In genomic region chr22:21517374-21517773, GRCh38 we compare ENCODE assay signal across 9 cellular contexts. TPM values are rescaled to one million over a fixed set of nuclear protein-coding genes. Genes with fewer than 3 reads are reported as not detected.
DNase-seq lines count a peak whose midpoint lies in the region; ATAC-seq, FAIRE-seq and TF ChIP-seq lines count a peak whose summit lies in the region.
"Not testable (repeated sequence)": the region's sequence is repeated elsewhere in the genome, so short reads cannot be mapped to it uniquely, and the experiment has no call there.
"Had no signal": no experiment of that assay in that cellular context is flagged by ENCODE, and none has a peak within 500 bp of the region (broad histone marks: within the 10 kb centered on the region; RNA-seq: fewer than 3 reads in every experiment).

No MANE protein-coding gene starts in this region.

- FAIRE-seq in HepG2 (lab: Jason Lieb, UNC): not testable (repeated sequence)

- not testable (repeated sequence) for H3K27ac ChIP-seq in HepG2 (ENCODE audit: extremely low read length, insufficient read depth, low read length)

- H3K4me1 Mint-ChIP-seq in WTC11: not testable (repeated sequence)

- H3K4me3 ChIP-seq in HepG2 (replicated peaks in 1 of 3; ENCODE audit: insufficient read depth in 1 of 3, low read depth in 2 of 3, low read length in 3 of 3): not testable (repeated sequence)

- intact Hi-C loops in HepG2 (cut with micrococcal nuclease; ENCODE audit: unreplicated experiment): not testable (repeated sequence)

- not testable (repeated sequence) for H3K79me2 ChIP-seq in HepG2 (ENCODE audit: insufficient read depth, low read length)

- H4K20me1 ChIP-seq in HepG2 (ENCODE audit: insufficient read depth, low read length): not testable (repeated sequence)

- CTCF ChIA-PET in WTC11 (lab: Charles Lee); HepG2 (lab: Yijun Ruan, JAX; ENCODE audit: low intra/inter-chr PET ratio, low total read pairs): not testable (repeated sequence)

- H3K36me3 Mint-ChIP-seq in WTC11; activated naive CD4-positive, alpha-beta T cell treated with anti-CD3 and anti-CD28 coated beads, Interleukin-2, amount 50 U/mL, for 72 hours: not testable (repeated sequence)

- in situ Hi-C loops in HepG2 (cut with HindIII; ENCODE audit: extremely low pct_ligation_motif_present, low pct_unique_long_range_greater_than_20kb): not testable (repeated sequence)

- not testable (repeated sequence) for H3K9me3 ChIP-seq in HepG2 (ENCODE audit: low read length)

- ATAC-seq in GM18517 (IDR thresholded peaks at IDR 0.05; ENCODE audit: unreplicated experiment) (peak; percentile 75), GM21381 (IDR thresholded peaks at IDR 0.05; ENCODE audit: unreplicated experiment) (peak; percentile 74), HG02759 (IDR thresholded peaks at IDR 0.05; ENCODE audit: unreplicated experiment) (peak; percentile 91), HG03139 (IDR thresholded peaks at IDR 0.05; ENCODE audit: unreplicated experiment) (peak; percentile 75), WTC11 (peak; percentile 59), HepG2 (peak; percentile 48)
- ATAC-seq in activated naive CD4-positive, alpha-beta T cell treated with anti-CD3 and anti-CD28 coated beads, Interleukin-2, amount 50 U/mL, for 72 hours: peak; percentile 91 to 92
- ATAC-seq in stimulated activated naive CD8-positive, alpha-beta T cell treated with anti-CD3 and anti-CD28 coated beads, Interleukin-15, Interleukin-2, amounts not matched to agents 100 U/mL and 50 U/mL, for 24 hours: peak; percentile 89

- not testable (repeated sequence) for BruUV-seq in HepG2 (replicated peaks; lab: Mats Ljungman, UMichigan)

- TF ChIP-seq EP300 in HepG2 (IDR thresholded peaks at IDR 0.05; ENCODE audit: low read depth in 2 of 2, low read length in 2 of 2); HepG2 (CRISPR knock-in tag; IDR thresholded peaks at IDR 0.05; ENCODE audit: borderline replicate concordance): not testable (repeated sequence)

- H3K9ac ChIP-seq in HepG2 (ENCODE audit: insufficient read depth, low read depth, low read length): not testable (repeated sequence)

- not testable (repeated sequence) for DNase-seq in WTC11 (ENCODE audit: low spot score); activated naive CD4-positive, alpha-beta T cell treated with anti-CD3 and anti-CD28 coated beads, Interleukin-2, amount 50 U/mL, for 72 hours (ENCODE audit: low spot score in 2 of 2); HepG2 (ENCODE audit: low spot score); stimulated activated naive CD8-positive, alpha-beta T cell treated with anti-CD3 and anti-CD28 coated beads, Interleukin-15, Interleukin-2, amounts not matched to agents 100 U/mL and 50 U/mL, for 24 hours

- H3K27ac Mint-ChIP-seq in WTC11; activated naive CD4-positive, alpha-beta T cell treated with anti-CD3 and anti-CD28 coated beads, Interleukin-2, amount 50 U/mL, for 72 hours: not testable (repeated sequence)

- not testable (repeated sequence) for H3K36me3 ChIP-seq in HepG2 (replicated peaks in 1 of 2; ENCODE audit: control insufficient read depth in 1 of 2, insufficient read depth in 2 of 2, low read length in 2 of 2)

- H2AFZ ChIP-seq in HepG2 (ENCODE audit: low read length): not testable (repeated sequence)

- TF ChIP-seq RAD21 in HepG2 (CRISPR knock-in tag; IDR thresholded peaks at IDR 0.05): not testable (repeated sequence)

- H3K4me2 ChIP-seq in HepG2 (ENCODE audit: low read depth, low read length): not testable (repeated sequence)

- POLR2A ChIA-PET in WTC11 (lab: Charles Lee); HepG2 (lab: Yijun Ruan, JAX): not testable (repeated sequence)

- not testable (repeated sequence) for TF ChIP-seq POLR2A in HepG2 (IDR thresholded peaks at IDR 0.05; ENCODE audit: insufficient read depth in 1 of 2, low read depth in 2 of 2, low read length in 2 of 2)

- WGBS in HepG2 (ENCODE audit: low lambda C conversion rate): no CpG with 5 or more reads among the region's 52 CpGs

- TF ChIP-seq CTCF in WTC11 (IDR thresholded peaks at IDR 0.05); HepG2 (CRISPR knock-in tag; IDR thresholded peaks at IDR 0.05): not testable (repeated sequence)

- not testable (repeated sequence) for H3K4me3 Mint-ChIP-seq in WTC11

- not testable (repeated sequence) for H3K4me1 ChIP-seq in HepG2 (ENCODE audit: insufficient read depth, low read length)

- H3K27me3 Mint-ChIP-seq in WTC11 (ENCODE audit: low read depth): not testable (repeated sequence)

- not testable (repeated sequence) for H3K9me3 Mint-ChIP-seq in WTC11; activated naive CD4-positive, alpha-beta T cell treated with anti-CD3 and anti-CD28 coated beads, Interleukin-2, amount 50 U/mL, for 72 hours

- not testable (repeated sequence) for H3K27me3 ChIP-seq in HepG2 (ENCODE audit: control insufficient read depth in 1 of 2, insufficient read depth in 2 of 2, low read length in 2 of 2)

RNA-seq across cellular contexts. Expression of gene RIMBP3C, which starts 33.9 kb away (rescaled TPM):
- total RNA-seq in WTC11 (2021): 0.21 to 0.44 TPM in 2 of 3 replicates, not detected in the other
- under 1 TPM; 0.25 to 0.33 TPM for total RNA-seq in activated naive CD4-positive, alpha-beta T cell treated with anti-CD3 and anti-CD28 coated beads, Interleukin-2, amount 50 U/mL, for 72 hours
- 0.11 and 0.15 TPM in 2 replicates for total RNA-seq in HepG2 (2016; rRNA removed; fragmentation: Illumina TruSeq; extraction: Trizol)
- not detected in 2 replicates for total RNA-seq in HepG2 (2016; cell fraction: cytosol; rRNA removed; fragmentation: Illumina TruSeq; extraction: Trizol; ENCODE audit: low read depth)
- 0.13 and 0.16 TPM in 2 replicates for total RNA-seq in HepG2 (2016; cell fraction: insoluble cytoplasmic fraction; rRNA removed; fragmentation: Illumina TruSeq; extraction: Trizol)
- total RNA-seq in HepG2 (2016; cell fraction: membrane; rRNA removed; fragmentation: Illumina TruSeq; extraction: Trizol): 0.03 TPM in 1 of 2 replicates, not detected in the other
- 0.22 TPM in 1 of 2 replicates, not detected in the other for total RNA-seq in HepG2 (2016; cell fraction: nucleus; rRNA removed; fragmentation: Illumina TruSeq; extraction: Trizol)
- polyA plus RNA-seq in HepG2 (2011; rRNA removed): not detected in 2 replicates
- 0.01 TPM in 2 replicates for polyA plus RNA-seq in HepG2 (2011; cell fraction: cytosol; rRNA removed)
- 0.03 TPM in 1 of 2 replicates, not detected in the other for polyA plus RNA-seq in HepG2 (2011; cell fraction: nucleus; rRNA removed)
- polyA plus RNA-seq in HepG2 (2012): 0.03 TPM in 2 replicates
- not detected in 2 replicates for polyA plus RNA-seq in HepG2 (2016; cell fraction: cytosol; fragmentation: Illumina TruSeq; extraction: Trizol; ENCODE audit: low read depth)
- 0.04 and 0.11 TPM in 2 replicates for polyA plus RNA-seq in HepG2 (2016; cell fraction: insoluble cytoplasmic fraction; fragmentation: Illumina TruSeq; extraction: Trizol; ENCODE audit: low read depth)
- polyA plus RNA-seq in HepG2 (2016; cell fraction: membrane; fragmentation: Illumina TruSeq; extraction: Trizol; ENCODE audit: low read depth): 0.05 TPM in 1 of 2 replicates, not detected in the other
- polyA plus RNA-seq in HepG2 (2016; cell fraction: nucleus; fragmentation: Illumina TruSeq; extraction: Trizol; ENCODE audit: insufficient read depth, low read depth): not detected in 2 replicates
- 0.02 and 0.49 TPM in 2 replicates for polyA minus RNA-seq in HepG2 (2011; rRNA and poly(A)+ RNA removed; ENCODE audit: low replicate concordance)
- not detected in 2 replicates for polyA minus RNA-seq in HepG2 (2011; cell fraction: cytosol; rRNA and poly(A)+ RNA removed)
- polyA minus RNA-seq in HepG2 (2011; cell fraction: nucleus; rRNA and poly(A)+ RNA removed): not detected in 2 replicates
- total RNA-seq: mammary epithelial cell had no signal

RNA-seq across cellular contexts. Expression of gene UBE2L3, which starts 50.1 kb away (rescaled TPM):
- total RNA-seq in WTC11 (2021) (75.7 to 79.1 TPM (median 77.4 TPM) in 3 replicates), HepG2 (2016; rRNA removed; fragmentation: Illumina TruSeq; extraction: Trizol) (58.1 and 74.0 TPM in 2 replicates)
- 10 to 100 TPM; 46.1 to 62.5 TPM for total RNA-seq in activated naive CD4-positive, alpha-beta T cell treated with anti-CD3 and anti-CD28 coated beads, Interleukin-2, amount 50 U/mL, for 72 hours
- total RNA-seq in HepG2 (2016; cell fraction: cytosol; rRNA removed; fragmentation: Illumina TruSeq; extraction: Trizol; ENCODE audit: low read depth): 18.9 and 21.0 TPM in 2 replicates
- 54.7 and 71.2 TPM in 2 replicates for total RNA-seq in HepG2 (2016; cell fraction: insoluble cytoplasmic fraction; rRNA removed; fragmentation: Illumina TruSeq; extraction: Trizol)
- total RNA-seq in HepG2 (2016; cell fraction: membrane; rRNA removed; fragmentation: Illumina TruSeq; extraction: Trizol): 28.3 and 30.3 TPM in 2 replicates
- total RNA-seq in HepG2 (2016; cell fraction: nucleus; rRNA removed; fragmentation: Illumina TruSeq; extraction: Trizol): 19.5 and 20.6 TPM in 2 replicates
- 28.4 and 30.2 TPM in 2 replicates for polyA plus RNA-seq in HepG2 (2011; rRNA removed)
- 23.5 and 29.7 TPM in 2 replicates for polyA plus RNA-seq in HepG2 (2011; cell fraction: cytosol; rRNA removed)
- polyA plus RNA-seq in HepG2 (2011; cell fraction: nucleus; rRNA removed): 6.3 and 8.9 TPM in 2 replicates
- 34.6 and 41.4 TPM in 2 replicates for polyA plus RNA-seq in HepG2 (2012)
- polyA plus RNA-seq in HepG2 (2016; cell fraction: cytosol; fragmentation: Illumina TruSeq; extraction: Trizol; ENCODE audit: low read depth): 22.0 and 22.8 TPM in 2 replicates
- polyA plus RNA-seq in HepG2 (2016; cell fraction: insoluble cytoplasmic fraction; fragmentation: Illumina TruSeq; extraction: Trizol; ENCODE audit: low read depth): 108 and 112 TPM in 2 replicates
- polyA plus RNA-seq in HepG2 (2016; cell fraction: membrane; fragmentation: Illumina TruSeq; extraction: Trizol; ENCODE audit: low read depth): 30.8 and 30.9 TPM in 2 replicates
- polyA plus RNA-seq in HepG2 (2016; cell fraction: nucleus; fragmentation: Illumina TruSeq; extraction: Trizol; ENCODE audit: insufficient read depth, low read depth): 38.8 and 39.3 TPM in 2 replicates
- polyA minus RNA-seq in HepG2 (2011; rRNA and poly(A)+ RNA removed; ENCODE audit: low replicate concordance): 22.7 and 33.2 TPM in 2 replicates
- 16.1 and 16.5 TPM in 2 replicates for polyA minus RNA-seq in HepG2 (2011; cell fraction: cytosol; rRNA and poly(A)+ RNA removed)
- polyA minus RNA-seq in HepG2 (2011; cell fraction: nucleus; rRNA and poly(A)+ RNA removed): 8.5 and 11.7 TPM in 2 replicates

RNA-seq across cellular contexts. Expression of gene TMEM191C, which starts 50.2 kb away (rescaled TPM):
- total RNA-seq in WTC11 (2021): 4.8 to 6.4 TPM (median 5.2 TPM) in 3 replicates
- total RNA-seq in activated naive CD4-positive, alpha-beta T cell treated with anti-CD3 and anti-CD28 coated beads, Interleukin-2, amount 50 U/mL, for 72 hours: 1 to 10 TPM in 1 of 2 donors, under 1 TPM in 1; 0.93 to 3.2 TPM
- total RNA-seq in HepG2 (2016; rRNA removed; fragmentation: Illumina TruSeq; extraction: Trizol): 1.2 and 2.9 TPM in 2 replicates
- total RNA-seq in HepG2 (2016; cell fraction: cytosol; rRNA removed; fragmentation: Illumina TruSeq; extraction: Trizol; ENCODE audit: low read depth): 1.9 and 4.2 TPM in 2 replicates
- total RNA-seq in HepG2 (2016; cell fraction: insoluble cytoplasmic fraction; rRNA removed; fragmentation: Illumina TruSeq; extraction: Trizol): 0.85 and 0.91 TPM in 2 replicates
- total RNA-seq in HepG2 (2016; cell fraction: membrane; rRNA removed; fragmentation: Illumina TruSeq; extraction: Trizol): 1.3 and 1.9 TPM in 2 replicates
- 1.6 TPM in 2 replicates for total RNA-seq in HepG2 (2016; cell fraction: nucleus; rRNA removed; fragmentation: Illumina TruSeq; extraction: Trizol)
- 2.9 and 3.3 TPM in 2 replicates for polyA plus RNA-seq in HepG2 (2011; rRNA removed)
- polyA plus RNA-seq in HepG2 (2011; cell fraction: cytosol; rRNA removed): 3.1 and 4.1 TPM in 2 replicates
- 19.1 and 20.7 TPM in 2 replicates for polyA plus RNA-seq in HepG2 (2011; cell fraction: nucleus; rRNA removed)
- 1.2 and 1.3 TPM in 2 replicates for polyA plus RNA-seq in HepG2 (2012)
- polyA plus RNA-seq in HepG2 (2016; cell fraction: cytosol; fragmentation: Illumina TruSeq; extraction: Trizol; ENCODE audit: low read depth): 0.45 and 0.86 TPM in 2 replicates
- 0.90 and 1.4 TPM in 2 replicates for polyA plus RNA-seq in HepG2 (2016; cell fraction: insoluble cytoplasmic fraction; fragmentation: Illumina TruSeq; extraction: Trizol; ENCODE audit: low read depth)
- polyA plus RNA-seq in HepG2 (2016; cell fraction: membrane; fragmentation: Illumina TruSeq; extraction: Trizol; ENCODE audit: low read depth): 0.54 and 0.72 TPM in 2 replicates
- polyA plus RNA-seq in HepG2 (2016; cell fraction: nucleus; fragmentation: Illumina TruSeq; extraction: Trizol; ENCODE audit: insufficient read depth, low read depth): 3.6 and 4.2 TPM in 2 replicates
- 1.1 and 3.0 TPM in 2 replicates for polyA minus RNA-seq in HepG2 (2011; rRNA and poly(A)+ RNA removed; ENCODE audit: low replicate concordance)
- 1.3 and 2.4 TPM in 2 replicates for polyA minus RNA-seq in HepG2 (2011; cell fraction: cytosol; rRNA and poly(A)+ RNA removed)
- 2.2 and 4.0 TPM in 2 replicates for polyA minus RNA-seq in HepG2 (2011; cell fraction: nucleus; rRNA and poly(A)+ RNA removed)
